1 cellular context compared by ENCODE assay signal in the genomic region with DNA sequence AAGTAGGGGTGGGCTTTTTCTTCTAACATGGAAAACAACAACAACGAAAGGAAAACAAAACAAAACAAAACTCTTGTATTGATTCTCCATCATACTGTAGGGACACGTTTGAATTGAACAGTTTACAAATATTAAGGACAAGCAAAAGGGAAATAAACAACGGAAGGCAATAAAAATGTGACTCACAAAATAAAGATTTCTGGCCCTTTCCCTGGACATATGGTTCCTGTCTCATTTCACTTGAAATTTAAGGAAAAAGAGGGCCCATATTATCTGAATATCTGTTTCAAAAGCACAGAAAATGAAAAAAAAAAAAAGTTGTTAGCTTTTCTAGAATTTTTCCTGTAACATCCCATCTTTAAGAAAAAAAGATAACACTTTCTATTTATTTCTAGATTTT.
TF ChIP-seq lines count a peak whose summit lies in the region.

No MANE protein-coding gene starts in this region.

TF ChIP-seq in IMR-90, 13 proteins besides CTCF, POLR2A, EP300 and RAD21 (continued from another document):
- TF ChIP-seq ELK1 (IDR thresholded peaks at IDR 0.05; ENCODE audit: borderline replicate concordance, low read depth, low read length) = no peak
- no peak for TF ChIP-seq CEBPB (IDR thresholded peaks at IDR 0.05; ENCODE audit: low read depth, low read length)
- no peak for TF ChIP-seq SMC3 (IDR thresholded peaks at IDR 0.05; ENCODE audit: low read depth, low read length)
- no peak for TF ChIP-seq BHLHE40 (IDR thresholded peaks at IDR 0.05; ENCODE audit: low read depth, low read length)
- no peak for TF ChIP-seq RFX5 (IDR thresholded peaks at IDR 0.05; ENCODE audit: low read depth, low read length)
- TF ChIP-seq CHD1 (IDR thresholded peaks at IDR 0.05; ENCODE audit: low read depth, low read length) = no peak
- TF ChIP-seq MAFK (IDR thresholded peaks at IDR 0.05; ENCODE audit: low read depth, low read length) = no peak
- TF ChIP-seq MAZ (IDR thresholded peaks at IDR 0.05; ENCODE audit: borderline replicate concordance, low read depth, low read length) = no peak
- TF ChIP-seq, protein P1, sequence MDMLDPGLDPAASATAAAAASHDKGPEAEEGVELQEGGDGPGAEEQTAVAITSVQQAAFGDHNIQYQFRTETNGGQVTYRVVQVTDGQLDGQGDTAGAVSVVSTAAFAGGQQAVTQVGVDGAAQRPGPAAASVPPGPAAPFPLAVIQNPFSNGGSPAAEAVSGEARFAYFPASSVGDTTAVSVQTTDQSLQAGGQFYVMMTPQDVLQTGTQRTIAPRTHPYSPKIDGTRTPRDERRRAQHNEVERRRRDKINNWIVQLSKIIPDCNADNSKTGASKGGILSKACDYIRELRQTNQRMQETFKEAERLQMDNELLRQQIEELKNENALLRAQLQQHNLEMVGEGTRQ (IDR thresholded peaks at IDR 0.05; ENCODE audit: low read depth, low read length) = no peak
- TF ChIP-seq MXI1 (IDR thresholded peaks at IDR 0.05; ENCODE audit: borderline replicate concordance, low read depth, low read length) = no peak
TF ChIP-seq in IMR-90: peak in this region for 0.
